Comparison of ENCODE assay signal across 13 cellular contexts in the genomic region with DNA sequence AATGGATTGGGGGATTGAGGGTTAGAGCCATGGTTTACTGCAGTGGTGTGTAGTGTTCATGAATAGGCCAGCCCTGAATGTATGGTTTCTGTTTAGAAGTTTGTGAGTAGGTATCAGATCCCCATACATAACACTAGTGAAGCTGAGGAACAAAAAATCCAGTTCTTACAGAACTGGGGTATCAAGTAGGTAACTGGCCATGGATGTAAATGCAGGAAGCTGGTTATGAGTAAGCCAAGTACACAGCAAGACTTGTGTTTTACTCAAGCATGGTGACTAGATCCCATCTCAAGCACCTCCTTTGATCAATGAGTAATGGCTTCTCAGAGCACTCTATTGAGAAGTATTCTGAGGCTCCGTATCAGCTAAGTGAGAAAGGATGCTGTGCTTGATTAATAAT.
DNase-seq lines count a peak whose midpoint lies in the region; ATAC-seq, FAIRE-seq and TF ChIP-seq lines count a peak whose summit lies in the region.
"Had no signal": no experiment of that assay in that cellular context is flagged by ENCODE, and none has a peak within 500 bp of the region (broad histone marks: within the 10 kb centered on the region; RNA-seq: fewer than 3 reads in every experiment).

No MANE protein-coding gene starts in this region.

- no peak overlapping the region for H3K4me3 ChIP-seq in HepG2 (replicated peaks in 1 of 3; ENCODE audit: insufficient read depth in 1 of 3, low read depth in 2 of 3, low read length in 3 of 3)

- TF ChIP-seq POLR2A in GM12892 (IDR thresholded peaks at IDR 0.05; ENCODE audit: low read depth, low read length) (no peak), HepG2 (IDR thresholded peaks at IDR 0.05; ENCODE audit: insufficient read depth in 1 of 2, low read depth in 2 of 2, low read length in 2 of 2) (no peak)

- H3K27me3 ChIP-seq in foreskin keratinocyte, result no peaks in the 10 kb centered on the region
- H3K27me3 ChIP-seq in HepG2 (ENCODE audit: control insufficient read depth in 1 of 2, insufficient read depth in 2 of 2, low read length in 2 of 2), result no peaks in the 10 kb centered on the region

- intact Hi-C loops in HepG2 (cut with micrococcal nuclease; ENCODE audit: unreplicated experiment), result no loop called here
- intact Hi-C loops in left cardiac atrium (cut with DNase I), result no loop called here

- H3K79me2 ChIP-seq in HepG2 (ENCODE audit: insufficient read depth, low read length), result no peaks in the 10 kb centered on the region

- in situ Hi-C loops in HepG2 (cut with HindIII; ENCODE audit: extremely low pct_ligation_motif_present, low pct_unique_long_range_greater_than_20kb), result no loop called here

- 58% methylated on average over 1 of the region's 1 CpG for WGBS in HepG2 (ENCODE audit: low lambda C conversion rate)

- no peaks in the 10 kb centered on the region for H4K20me1 ChIP-seq in HepG2 (ENCODE audit: insufficient read depth, low read length)

- POLR2A ChIA-PET in HepG2 (lab: Yijun Ruan, JAX), result interaction anchor here (2.0 kb wide), 1 partner anchor 34 kb away, joined by 11 read pairs; no protein-coding TSS in a partner anchor

- peak; percentile 67 for ATAC-seq in GM21381 (IDR thresholded peaks at IDR 0.05; ENCODE audit: unreplicated experiment)
- ATAC-seq in HG03108 (IDR thresholded peaks at IDR 0.05; ENCODE audit: unreplicated experiment), result peak; percentile 56
- ATAC-seq in foreskin keratinocyte, result peak; percentile 84
- ATAC-seq in GM21515 (IDR thresholded peaks at IDR 0.05; ENCODE audit: unreplicated experiment), result no peak
- ATAC-seq in HepG2, result no peak
- no peak for ATAC-seq in left cardiac atrium
- ATAC-seq: stimulated activated effector memory CD8-positive, alpha-beta T cell treated with anti-CD3 and anti-CD28 coated beads, Interleukin-12 subunit alpha, Interleukin-12 subunit beta, amount 100 ng/mL, for 72 hours had no signal

- FAIRE-seq in GM12892 (lab: Jason Lieb, UNC) (peak; percentile 5), HepG2 (lab: Jason Lieb, UNC) (no peak)

- no peak overlapping the region for H3K4me2 ChIP-seq in HepG2 (ENCODE audit: low read depth, low read length)

- TF ChIP-seq EP300 in HepG2 (IDR thresholded peaks at IDR 0.05; ENCODE audit: low read depth in 2 of 2, low read length in 2 of 2) (no peak), HepG2 (CRISPR knock-in tag; IDR thresholded peaks at IDR 0.05; ENCODE audit: borderline replicate concordance) (no peak)

- BruUV-seq in HepG2 (replicated peaks; lab: Mats Ljungman, UMichigan), result no TSS peak

- no peak overlapping the region for H2AFZ ChIP-seq in HepG2 (ENCODE audit: low read length)

- H3K4me1 ChIP-seq in foreskin keratinocyte (peaks cover 11% of the 10 kb centered on the region), HepG2 (ENCODE audit: insufficient read depth, low read length) (peaks cover 17% of the 10 kb centered on the region)

- CTCF ChIA-PET in HepG2 (lab: Yijun Ruan, JAX; ENCODE audit: low intra/inter-chr PET ratio, low total read pairs), result no interaction called here

- no peak for DNase-seq in GM12892 (ENCODE audit: insufficient read length)
- peak in 1 of 2 donors; percentile 38 for DNase-seq in foreskin keratinocyte
- DNase-seq in islet precursor cell, result no peak
- DNase-seq in HepG2 (ENCODE audit: low spot score), result no peak
- DNase-seq in left cardiac atrium, result no peak
- DNase-seq: activated CD4-positive, alpha-beta T cell treated with anti-CD3 and anti-CD28 coated beads for 4 hours; activated gamma-delta T cell; HCEC 1CT; SIG-M5 had no signal

- H3K27ac ChIP-seq in foreskin keratinocyte (no peak overlapping the region), HepG2 (ENCODE audit: extremely low read length, insufficient read depth, low read length) (no peak overlapping the region)

- no peak for TF ChIP-seq RAD21 in HepG2 (CRISPR knock-in tag; IDR thresholded peaks at IDR 0.05)

- no peaks in the 10 kb centered on the region for H3K9me3 ChIP-seq in HepG2 (ENCODE audit: low read length)

- TF ChIP-seq CTCF in foreskin keratinocyte (conservative IDR thresholded peaks at IDR 0.05) (no peak), HepG2 (CRISPR knock-in tag; IDR thresholded peaks at IDR 0.05) (no peak)

- H3K36me3 ChIP-seq in HepG2 (replicated peaks in 1 of 2; ENCODE audit: control insufficient read depth in 1 of 2, insufficient read depth in 2 of 2, low read length in 2 of 2), result no peaks in the 10 kb centered on the region

- H3K9ac ChIP-seq in HepG2 (ENCODE audit: insufficient read depth, low read depth, low read length), result no peak overlapping the region

TF ChIP-seq in HepG2, 621 proteins besides CTCF, POLR2A, EP300 and RAD21 (continues in another document):
- TF ChIP-seq SALL1 (CRISPR knock-in tag; IDR thresholded peaks at IDR 0.05) (no peak), SNAI1 (CRISPR knock-in tag; IDR thresholded peaks at IDR 0.05; ENCODE audit: borderline replicate concordance) (no peak), FIP1L1 (IDR thresholded peaks at IDR 0.05; ENCODE audit: borderline replicate concordance, insufficient read depth, low read depth, low read length) (no peak), GLI4 (CRISPR knock-in tag; IDR thresholded peaks at IDR 0.05; ENCODE audit: borderline replicate concordance) (no peak), FUBP1 (CRISPR knock-in tag; IDR thresholded peaks at IDR 0.05; ENCODE audit: borderline replicate concordance) (no peak), FOXJ3 (CRISPR knock-in tag; IDR thresholded peaks at IDR 0.05; ENCODE audit: borderline replicate concordance) (no peak), TOPORS (CRISPR knock-in tag; IDR thresholded peaks at IDR 0.05) (no peak), ZNF136 (CRISPR knock-in tag; IDR thresholded peaks at IDR 0.05; ENCODE audit: low read depth) (no peak), HHEX (CRISPR knock-in tag; IDR thresholded peaks at IDR 0.05) (no peak), ZFP82 (CRISPR knock-in tag; IDR thresholded peaks at IDR 0.05; ENCODE audit: borderline replicate concordance) (no peak), FOXM1 (CRISPR knock-in tag; IDR thresholded peaks at IDR 0.05) (no peak), ELF3 (CRISPR knock-in tag; IDR thresholded peaks at IDR 0.05) (no peak), ZFY (CRISPR knock-in tag; IDR thresholded peaks at IDR 0.05) (no peak), NR1H2 (CRISPR knock-in tag; IDR thresholded peaks at IDR 0.05; ENCODE audit: borderline replicate concordance, low read depth) (no peak)
- TF ChIP-seq, protein P1, sequence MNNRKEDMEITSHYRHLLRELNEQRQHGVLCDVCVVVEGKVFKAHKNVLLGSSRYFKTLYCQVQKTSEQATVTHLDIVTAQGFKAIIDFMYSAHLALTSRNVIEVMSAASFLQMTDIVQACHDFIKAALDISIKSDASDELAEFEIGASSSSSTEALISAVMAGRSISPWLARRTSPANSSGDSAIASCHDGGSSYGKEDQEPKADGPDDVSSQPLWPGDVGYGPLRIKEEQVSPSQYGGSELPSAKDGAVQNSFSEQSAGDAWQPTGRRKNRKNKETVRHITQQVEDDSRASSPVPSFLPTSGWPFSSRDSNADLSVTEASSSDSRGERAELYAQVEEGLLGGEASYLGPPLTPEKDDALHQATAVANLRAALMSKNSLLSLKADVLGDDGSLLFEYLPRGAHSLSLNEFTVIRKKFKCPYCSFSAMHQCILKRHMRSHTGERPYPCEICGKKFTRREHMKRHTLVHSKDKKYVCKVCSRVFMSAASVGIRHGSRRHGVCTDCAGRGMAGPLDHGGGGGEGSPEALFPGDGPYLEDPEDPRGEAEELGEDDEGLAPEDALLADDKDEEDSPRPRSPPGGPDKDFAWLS (CRISPR knock-in tag; IDR thresholded peaks at IDR 0.05; ENCODE audit: borderline replicate concordance), result no peak
- TF ChIP-seq, protein P2, sequence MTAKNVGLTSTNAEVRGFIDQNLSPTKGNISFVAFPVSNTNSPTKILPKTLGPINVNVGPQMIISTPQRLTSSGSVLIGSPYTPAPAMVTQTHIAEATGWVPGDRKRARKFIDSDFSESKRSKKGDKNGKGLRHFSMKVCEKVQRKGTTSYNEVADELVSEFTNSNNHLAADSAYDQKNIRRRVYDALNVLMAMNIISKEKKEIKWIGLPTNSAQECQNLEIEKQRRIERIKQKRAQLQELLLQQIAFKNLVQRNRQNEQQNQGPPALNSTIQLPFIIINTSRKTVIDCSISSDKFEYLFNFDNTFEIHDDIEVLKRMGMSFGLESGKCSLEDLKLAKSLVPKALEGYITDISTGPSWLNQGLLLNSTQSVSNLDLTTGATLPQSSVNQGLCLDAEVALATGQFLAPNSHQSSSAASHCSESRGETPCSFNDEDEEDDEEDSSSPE (CRISPR knock-in tag; IDR thresholded peaks at IDR 0.05), result no peak
- TF ChIP-seq, protein P3, sequence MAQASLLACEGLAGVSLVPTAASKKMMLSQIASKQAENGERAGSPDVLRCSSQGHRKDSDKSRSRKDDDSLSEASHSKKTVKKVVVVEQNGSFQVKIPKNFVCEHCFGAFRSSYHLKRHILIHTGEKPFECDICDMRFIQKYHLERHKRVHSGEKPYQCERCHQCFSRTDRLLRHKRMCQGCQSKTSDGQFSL (CRISPR knock-in tag; IDR thresholded peaks at IDR 0.05), result no peak

Comparison
In these comparisons a context has a peak if more than half of its experiments do, and no peak if none do; other contexts are left out.
1. ATAC-seq: peak in GM21381 (single experiment), HG03108 (single experiment) and foreskin keratinocyte (single experiment); none in GM21515 (single experiment), HepG2 (single experiment) and left cardiac atrium (0 of 2).